ENCODE assay signal across 25 cellular contexts in the genomic region with DNA sequence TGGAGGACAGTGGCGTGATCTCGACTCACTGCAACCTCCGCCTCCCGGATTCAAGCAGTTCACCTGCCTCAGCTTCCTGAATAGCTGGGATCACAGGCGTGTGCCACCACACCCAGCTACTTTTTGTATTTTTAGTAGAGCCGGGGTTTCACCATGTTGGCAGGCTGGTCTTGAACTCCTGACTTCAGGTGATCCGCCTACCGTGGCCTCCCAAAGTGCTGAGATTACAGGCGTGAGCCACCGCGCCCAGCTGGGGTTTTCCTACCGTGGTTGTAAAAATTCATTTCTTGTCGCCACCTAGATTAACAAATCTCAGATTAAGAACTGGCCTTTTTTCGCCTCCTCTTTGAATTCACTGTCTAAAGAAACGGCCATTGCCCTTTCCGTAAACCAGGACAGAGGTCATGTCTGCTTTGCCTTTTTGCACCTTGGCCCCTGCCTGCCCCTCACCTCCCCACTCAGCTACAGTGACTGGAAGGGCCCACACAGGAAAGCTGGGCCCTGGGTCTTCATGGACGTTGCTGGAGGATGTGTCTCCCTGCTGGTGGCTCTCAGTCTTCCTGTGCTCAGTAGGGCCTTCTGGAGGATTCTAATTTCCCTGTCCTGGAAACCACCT. TPM values are rescaled to one million over a fixed set of nuclear protein-coding genes. Genes with fewer than 3 reads are reported as not detected.
DNase-seq lines count a peak whose midpoint lies in the region; ATAC-seq and TF ChIP-seq lines count a peak whose summit lies in the region.
"Had no signal": no experiment of that assay in that cellular context is flagged by ENCODE, and none has a peak within 500 bp of the region (broad histone marks: within the 10 kb centered on the region; RNA-seq: fewer than 3 reads in every experiment).

No MANE protein-coding gene starts in this region.

- CTCF ChIA-PET in PC-9 (lab: Charles Lee), result no interaction called here

- no peaks in the 10 kb centered on the region for H3K9me2 ChIP-seq in PC-9 (ENCODE audit: insufficient read depth)

- H3K23ac ChIP-seq in H9 (ENCODE audit: insufficient read length, low read depth, low read length), result no peak overlapping the region
- H3K23ac ChIP-seq in mesenchymal stem cell (ENCODE audit: low read length in 2 of 2), result no peak overlapping the region

- H2BK20ac ChIP-seq in H9 (ENCODE audit: low read depth, low read length, poor library complexity, severe bottlenecking), result no peak overlapping the region

- no peaks in the 10 kb centered on the region for H3K27me3 Mint-ChIP-seq in H9 (ENCODE audit: low read depth)
- no peaks in the 10 kb centered on the region for H3K27me3 Mint-ChIP-seq in dendritic cell treated with granulocyte-macrophage colony-stimulating factor and Interleukin-4, amounts not matched to agents 40 ng/mL and 50 ng/mL, for 4 days
- H3K27me3 Mint-ChIP-seq: CD4-positive, alpha-beta T cell; stimulated activated naive CD8-positive, alpha-beta T cell treated with anti-CD3 and anti-CD28 coated beads, Interleukin-15, Interleukin-2, amounts not matched to agents 100 ng/mL and 50 ng/mL, for 24 hours had no signal

- H3K14ac ChIP-seq in H9 (ENCODE audit: insufficient read depth, low read length), result peak overlapping the region; percentile 75; the same call in 1 of the 2 replicates
- H3K14ac ChIP-seq in mesenchymal stem cell (ENCODE audit: low read length in 2 of 2), result no peak overlapping the region

- H3K4ac ChIP-seq in H9 (ENCODE audit: low read depth, low read length) (no peak overlapping the region), mesenchymal stem cell (ENCODE audit: low read depth in 1 of 2, low read length in 2 of 2) (no peak overlapping the region)

- no peak overlapping the region for H3K4me3 ChIP-seq in BLaER1 treated with 17β-estradiol and CSF1 and Interleukin-3, amounts not matched to agents 10 nM and 100 nM
- H3K4me3 ChIP-seq in mesenchymal stem cell (ENCODE audit: insufficient read depth in 1 of 2, low read depth in 1 of 2, low read length in 2 of 2), result no peak overlapping the region
- no peak overlapping the region for H3K4me3 ChIP-seq in PC-9
- H3K4me3 ChIP-seq: cardiac muscle cell, heart left ventricle, mucosa of descending colon, tibial artery had no signal

- peak overlapping the region in 2 of 11 experiments; percentile 24 to 42; a peak in 3 of 22 replicates for H3K9ac ChIP-seq in BLaER1 treated with 17β-estradiol and CSF1 and Interleukin-3, amounts not matched to agents 10 nM and 100 nM
- H3K9ac ChIP-seq in H9 (ENCODE audit: extremely low read depth, insufficient read length, low read length) (no peak overlapping the region), mesenchymal stem cell (ENCODE audit: low read length) (no peak overlapping the region)

- H3K9me3 Mint-ChIP-seq in H9, result no peaks in the 10 kb centered on the region; a peak in 1 of 5 replicates
- no peaks in the 10 kb centered on the region for H3K9me3 Mint-ChIP-seq in dendritic cell treated with granulocyte-macrophage colony-stimulating factor and Interleukin-4, amounts not matched to agents 40 ng/mL and 50 ng/mL, for 4 days
- H3K9me3 Mint-ChIP-seq: CD4-positive, alpha-beta T cell; stimulated activated naive CD8-positive, alpha-beta T cell treated with anti-CD3 and anti-CD28 coated beads, Interleukin-15, Interleukin-2, amounts not matched to agents 100 ng/mL and 50 ng/mL, for 24 hours had no signal

- H3K23me2 ChIP-seq in H9 (ENCODE audit: insufficient read length, low read depth, low read length, poor library complexity, severe bottlenecking), result no peaks in the 10 kb centered on the region

- H4K20me1 ChIP-seq in BLaER1 treated with 17β-estradiol and CSF1 and Interleukin-3, amounts not matched to agents 10 nM and 100 nM, result peaks cover 0 to 47% (median 35%) of the 10 kb centered on the region in 11 experiments; a peak in 15 of 22 replicates
- H4K20me1 ChIP-seq in H9 (ENCODE audit: control insufficient read depth, insufficient read depth, insufficient read length) (no peaks in the 10 kb centered on the region), PC-9 (ENCODE audit: insufficient read depth) (no peaks in the 10 kb centered on the region; the same call in 1 of the 2 replicates)

- no peak overlapping the region for H3K18ac ChIP-seq in H9 (ENCODE audit: insufficient read length, low read depth, low read length)
- H3K18ac ChIP-seq in mesenchymal stem cell (ENCODE audit: low read depth in 1 of 2, low read length in 2 of 2), result peak overlapping the region in 1 of 2 experiments; percentile 28

- TF ChIP-seq CTCF in H9 (conservative IDR thresholded peaks at IDR 0.05) (no peak), PC-9 (conservative IDR thresholded peaks at IDR 0.05) (no peak)

- H3K4me1 ChIP-seq in BLaER1 treated with 17β-estradiol and CSF1 and Interleukin-3, amounts not matched to agents 10 nM and 100 nM, result peaks cover 72 to 100% (median 78%) of the 10 kb centered on the region in 10 experiments
- H3K4me1 ChIP-seq in H9 (ENCODE audit: insufficient read depth, low read length) (no peaks in the 10 kb centered on the region; the same call in 1 of the 2 replicates), mesenchymal stem cell (ENCODE audit: control insufficient read depth, insufficient read depth, low read depth, low read length) (peaks cover 2% of the 10 kb centered on the region), PC-9 (replicated peaks; ENCODE audit: insufficient read depth) (no peaks in the 10 kb centered on the region)

- H2BK15ac ChIP-seq in H9 (ENCODE audit: low read depth, low read length) (no peak overlapping the region), mesenchymal stem cell (ENCODE audit: low read depth, poor library complexity, severe bottlenecking) (no peak overlapping the region)

- no peak overlapping the region for H4K5ac ChIP-seq in H9 (ENCODE audit: insufficient read length, low read depth, low read length)

- H2BK12ac ChIP-seq in H9 (ENCODE audit: insufficient read length, low read depth, low read length) (no peak overlapping the region), mesenchymal stem cell (ENCODE audit: low read length in 2 of 2) (no peak overlapping the region)

- H3K79me1 ChIP-seq in H9 (ENCODE audit: insufficient read depth, low read depth, low read length, poor library complexity, severe bottlenecking) (no peaks in the 10 kb centered on the region), mesenchymal stem cell (replicated peaks; ENCODE audit: low read length, poor library complexity, severe bottlenecking) (peaks cover 43% of the 10 kb centered on the region)

- peaks cover 18 to 25% of the 10 kb centered on the region in 2 experiments for H3K4me1 Mint-ChIP-seq in H9
- peaks cover 92% of the 10 kb centered on the region for H3K4me1 Mint-ChIP-seq in dendritic cell treated with granulocyte-macrophage colony-stimulating factor and Interleukin-4, amounts not matched to agents 40 ng/mL and 50 ng/mL, for 4 days (ENCODE audit: low read depth)

- H4K91ac ChIP-seq in H9 (ENCODE audit: insufficient read length, low read depth, low read length) (no peak overlapping the region), mesenchymal stem cell (ENCODE audit: low read length) (no peak overlapping the region)

- H2AFZ ChIP-seq in H9 (ENCODE audit: low read length) (no peak overlapping the region), mesenchymal stem cell (ENCODE audit: low read depth, low read length) (no peak overlapping the region), PC-9 (no peak overlapping the region)

- H3K36me3 ChIP-seq in BLaER1 treated with 17β-estradiol and CSF1 and Interleukin-3, amounts not matched to agents 10 nM and 100 nM, result peaks cover 0 to 55% (median 0%) of the 10 kb centered on the region in 11 experiments; a peak in 9 of 22 replicates
- H3K36me3 ChIP-seq in mesenchymal stem cell (ENCODE audit: control insufficient read depth in 1 of 2, insufficient read depth in 2 of 2, low read depth in 1 of 2, low read length in 2 of 2) (peaks cover 0 to 10% of the 10 kb centered on the region in 2 experiments), PC-9 (ENCODE audit: low read depth) (no peaks in the 10 kb centered on the region)
- H3K36me3 ChIP-seq: cardiac muscle cell, heart left ventricle, tibial artery had no signal

- no peak overlapping the region for H3K4me3 Mint-ChIP-seq in H9
- no peak overlapping the region for H3K4me3 Mint-ChIP-seq in dendritic cell treated with granulocyte-macrophage colony-stimulating factor and Interleukin-4, amounts not matched to agents 40 ng/mL and 50 ng/mL, for 4 days
- H3K4me3 Mint-ChIP-seq: CD4-positive, alpha-beta T cell; HFFc6; stimulated activated naive CD8-positive, alpha-beta T cell treated with anti-CD3 and anti-CD28 coated beads, Interleukin-15, Interleukin-2, amounts not matched to agents 100 ng/mL and 50 ng/mL, for 24 hours had no signal

- peak overlapping the region in 5 of 11 experiments; percentile 1 to 89 (median 43); a peak in 7 of 22 replicates for H3K27ac ChIP-seq in BLaER1 treated with 17β-estradiol and CSF1 and Interleukin-3, amounts not matched to agents 10 nM and 100 nM
- H3K27ac ChIP-seq in H9 (ENCODE audit: insufficient read length, low read depth, low read length), result no peak overlapping the region
- H3K27ac ChIP-seq in mesenchymal stem cell (ENCODE audit: low read length, poor library complexity, severe bottlenecking), result no peak overlapping the region
- H3K27ac ChIP-seq in PC-9, result no peak overlapping the region
- H3K27ac ChIP-seq: cardiac muscle cell, tibial artery had no signal

- H4K8ac ChIP-seq in H9 (replicated peaks; ENCODE audit: insufficient read length, low read depth, low read length) (no peak overlapping the region), mesenchymal stem cell (ENCODE audit: low read length) (peak overlapping the region; percentile 59)

- no TSS peak for BruUV-seq in PC-9 (replicated peaks; lab: Mats Ljungman, UMichigan)

- intact Hi-C loops in dendritic cell treated with granulocyte-macrophage colony-stimulating factor and Interleukin-4, amounts not matched to agents 40 ng/mL and 50 ng/mL, for 4 days (cut with micrococcal nuclease), result no loop called here
- intact Hi-C loops in PC-9 (cut with micrococcal nuclease; ENCODE audit: unreplicated experiment), result no loop called here

- H3F3A ChIP-seq in PC-9 (ENCODE audit: insufficient read depth, low read depth), result no peaks in the 10 kb centered on the region

- peaks cover 0 to 3% (median 0%) of the 10 kb centered on the region in 3 experiments; a peak in 2 of 7 replicates for H3K36me3 Mint-ChIP-seq in H9 (ENCODE audit: insufficient read depth in 1 of 3, low read depth in 3 of 3)
- peaks cover 79% of the 10 kb centered on the region for H3K36me3 Mint-ChIP-seq in dendritic cell treated with granulocyte-macrophage colony-stimulating factor and Interleukin-4, amounts not matched to agents 40 ng/mL and 50 ng/mL, for 4 days (ENCODE audit: low read depth)

- peak overlapping the region in 2 of 3 experiments; percentile 63 to 81; a peak in 3 of 7 replicates for H3K27ac Mint-ChIP-seq in H9
- peak overlapping the region; percentile 88 for H3K27ac Mint-ChIP-seq in dendritic cell treated with granulocyte-macrophage colony-stimulating factor and Interleukin-4, amounts not matched to agents 40 ng/mL and 50 ng/mL, for 4 days
- H3K27ac Mint-ChIP-seq: CD4-positive, alpha-beta T cell; HFFc6; stimulated activated naive CD8-positive, alpha-beta T cell treated with anti-CD3 and anti-CD28 coated beads, Interleukin-15, Interleukin-2, amounts not matched to agents 100 ng/mL and 50 ng/mL, for 24 hours had no signal

- H2AK5ac ChIP-seq in H9 (ENCODE audit: insufficient read length, low read length) (no peak overlapping the region), mesenchymal stem cell (ENCODE audit: low read length, severe bottlenecking) (no peak overlapping the region)

- no CpG with 5 or more reads among the region's 17 CpGs for WGBS in H9 (ENCODE audit: extremely low coverage, insufficient read length, low lambda C conversion rate)
- WGBS in mesenchymal stem cell, result 94% methylated on average over 17 of the region's 17 CpGs

- no peak overlapping the region for H3K56ac ChIP-seq in H9 (ENCODE audit: insufficient read length, low read depth, low read length)

- H2BK5ac ChIP-seq in H9 (ENCODE audit: insufficient read length, low read length), result no peak overlapping the region
- H2BK5ac ChIP-seq in mesenchymal stem cell (ENCODE audit: low read depth, low read length, poor library complexity, severe bottlenecking), result no peak overlapping the region

- H3K4me2 ChIP-seq in BLaER1 treated with 17β-estradiol and CSF1 and Interleukin-3, amounts not matched to agents 10 nM and 100 nM, result peak overlapping the region; percentile 19 to 94 (median 40); a peak in 18 of 22 replicates
- H3K4me2 ChIP-seq in H9 (ENCODE audit: insufficient read depth, insufficient read length, low read length) (no peak overlapping the region), mesenchymal stem cell (ENCODE audit: low read length, poor library complexity, severe bottlenecking) (no peak overlapping the region), PC-9 (no peak overlapping the region)

- H3T11ph ChIP-seq in H9 (ENCODE audit: low read length), result no peak overlapping the region

- no peak for ATAC-seq in GM21515 (IDR thresholded peaks at IDR 0.05; ENCODE audit: unreplicated experiment)
- ATAC-seq: heart left ventricle, left cardiac atrium, mucosa of descending colon had no signal

- DNase-seq in H9 (no peak), mesenchymal stem cell (no peak), PC-9 (no peak), GM19238 (ENCODE audit: insufficient read length, low spot score) (no peak)
- no peak for DNase-seq in activated T-cell treated with anti-CD3 and anti-CD28 coated beads, Interleukin-2, amount 50 U/mL, for 48 hours
- DNase-seq: activated CD4-positive, alpha-beta T cell treated with anti-CD3 and anti-CD28 coated beads for 48 hours; activated naive CD4-positive, alpha-beta T cell; activated T-cell treated with anti-CD3 and anti-CD28 coated beads, Interleukin-2, amount 50 U/mL, for 1 hour; amniotic stem cell; CD4-positive, alpha-beta T cell; heart left ventricle; HFFc6; Kasumi-1; left cardiac atrium; NCI-H1048; NCI-H187; NCI-H226; stimulated activated CD4-positive, alpha-beta T cell treated with anti-CD3 and anti-CD28 coated beads, Interleukin-4, amount 100 ng/mL, for 4 hours had no signal

- H2BK120ac ChIP-seq in H9 (ENCODE audit: low read depth, low read length, poor library complexity, severe bottlenecking) (no peak overlapping the region), mesenchymal stem cell (ENCODE audit: low read depth, low read length) (no peak overlapping the region)

- H3K9me3 ChIP-seq in BLaER1 treated with 17β-estradiol and CSF1 and Interleukin-3, amounts not matched to agents 10 nM and 100 nM (replicated peaks in 1 of 11), result no peaks in the 10 kb centered on the region
- no peaks in the 10 kb centered on the region for H3K9me3 ChIP-seq in H9 (ENCODE audit: control insufficient read depth, low read depth, low read length)
- H3K9me3 ChIP-seq in mesenchymal stem cell (ENCODE audit: control insufficient read depth, low read length), result no peaks in the 10 kb centered on the region
- no peaks in the 10 kb centered on the region for H3K9me3 ChIP-seq in PC-9 (ENCODE audit: insufficient read depth, low read depth)
- H3K9me3 ChIP-seq: heart left ventricle, mucosa of descending colon, tibial artery had no signal

- H3K79me2 ChIP-seq in H9 (ENCODE audit: insufficient read depth, low read length) (no peaks in the 10 kb centered on the region; the same call in 1 of the 2 replicates), PC-9 (ENCODE audit: low read depth) (peaks cover 51% of the 10 kb centered on the region)

- POLR2A ChIA-PET in PC-9 (lab: Charles Lee; ENCODE audit: unreplicated experiment), result no interaction called here

- H3K27me3 ChIP-seq in BLaER1 treated with 17β-estradiol and CSF1 and Interleukin-3, amounts not matched to agents 10 nM and 100 nM, result no peaks in the 10 kb centered on the region
- H3K27me3 ChIP-seq in H9 (ENCODE audit: insufficient read depth, low read length) (no peaks in the 10 kb centered on the region), mesenchymal stem cell (ENCODE audit: control insufficient read depth in 1 of 2, insufficient read depth in 1 of 2, low read length in 2 of 2) (no peaks in the 10 kb centered on the region), PC-9 (ENCODE audit: insufficient read depth, low read depth) (no peaks in the 10 kb centered on the region)
- H3K27me3 ChIP-seq: cardiac muscle cell, heart left ventricle, tibial artery had no signal

RNA-seq across cellular contexts. Expression of a gene that starts 17.2 kb away (rescaled TPM):
- total RNA-seq in H9 (2021) (40.7 and 42.8 TPM in 2 replicates), PC-9 (2021) (23.4 and 25.2 TPM in 2 replicates)
- polyA plus RNA-seq in mesenchymal stem cell (2013, experiment 1 of 2), result 23.3 TPM
- polyA plus RNA-seq in mesenchymal stem cell (2013, experiment 2 of 2), result 23.3 TPM

Comparison
In these comparisons a context has a peak if more than half of its experiments do, and no peak if none do; other contexts are left out.
1. H3K4me2 ChIP-seq: peak in BLaER1 treated with 17β-estradiol and CSF1 and Interleukin-3, amounts not matched to agents 10 nM and 100 nM (11 of 11); none in H9 (single experiment), mesenchymal stem cell (single experiment) and PC-9 (single experiment).